19 cellular contexts compared by ENCODE assay signal in the genomic region with DNA sequence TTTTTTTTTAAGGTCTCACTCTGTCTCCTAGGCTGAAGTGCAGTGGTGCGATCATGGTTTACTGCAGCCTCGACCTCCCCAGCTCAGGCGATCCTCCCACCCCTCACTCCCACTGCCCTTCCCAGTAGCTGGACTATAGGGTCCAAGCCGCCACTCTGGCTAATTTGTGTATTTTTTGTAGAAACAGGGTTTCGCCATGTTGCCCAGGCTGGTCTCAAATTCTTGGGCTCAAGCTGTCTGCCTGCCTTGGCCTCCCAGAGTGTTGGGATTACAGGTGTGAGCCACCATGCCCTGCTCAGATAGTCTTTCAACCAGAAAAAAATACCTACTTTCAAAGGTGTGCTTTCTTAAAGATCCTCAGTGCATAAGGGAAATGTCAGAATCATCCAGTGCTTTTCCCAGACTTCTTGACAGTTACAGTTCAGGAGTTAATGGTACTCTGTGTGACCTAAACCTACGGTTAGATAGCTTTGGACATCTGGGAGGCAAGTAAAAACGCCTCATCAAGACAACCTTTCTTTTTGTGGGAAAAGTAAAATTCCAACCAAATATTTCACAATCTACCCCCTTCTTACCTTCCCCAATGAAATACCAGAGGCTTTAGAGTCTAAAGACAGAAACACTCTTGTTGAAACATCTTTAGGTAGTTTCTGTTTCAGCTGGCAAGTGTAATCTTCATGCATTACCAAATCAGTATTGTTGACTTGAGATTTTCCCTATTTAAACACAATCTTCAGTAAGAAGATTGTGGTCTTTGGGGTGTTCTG. TPM values are rescaled to one million over a fixed set of nuclear protein-coding genes. Genes with fewer than 3 reads are reported as not detected.
DNase-seq lines count a peak whose midpoint lies in the region; ATAC-seq lines count a peak whose summit lies in the region.
"Had no signal": no experiment of that assay in that cellular context is flagged by ENCODE, and none has a peak within 500 bp of the region (broad histone marks: within the 10 kb centered on the region; RNA-seq: fewer than 3 reads in every experiment).

No MANE protein-coding gene starts in this region.

- H3K9me2 ChIP-seq in GM23248 (ENCODE audit: insufficient read depth) = no peaks in the 10 kb centered on the region

- H3K4me3 Mint-ChIP-seq in activated naive CD4-positive, alpha-beta T cell treated with anti-CD3 and anti-CD28 coated beads, Interleukin-2, amount 10 ng/mL, durations not matched to agents 7 days and 5 days = no peak overlapping the region

- H3K27me3 Mint-ChIP-seq in activated naive CD4-positive, alpha-beta T cell treated with anti-CD3 and anti-CD28 coated beads, Interleukin-2, amount 10 ng/mL, durations not matched to agents 7 days and 5 days = no peaks in the 10 kb centered on the region

- H3K27me3 ChIP-seq in ACC112 (ENCODE audit: insufficient read depth, low read length) (no peaks in the 10 kb centered on the region), GM23248 (replicated peaks; ENCODE audit: insufficient read depth) (no peaks in the 10 kb centered on the region)
- H3K27me3 ChIP-seq: neutrophil had no signal

- H3K36me3 ChIP-seq in ACC112 (ENCODE audit: insufficient read depth, low read length) = no peaks in the 10 kb centered on the region
- H3K36me3 ChIP-seq in GM23248 (ENCODE audit: low read depth) = no peaks in the 10 kb centered on the region
- H3K36me3 ChIP-seq: neutrophil had no signal

- no peaks in the 10 kb centered on the region for H3K9me3 Mint-ChIP-seq in activated naive CD4-positive, alpha-beta T cell treated with anti-CD3 and anti-CD28 coated beads, Interleukin-2, amount 10 ng/mL, durations not matched to agents 7 days and 5 days

- H3K79me2 ChIP-seq in ACC112 (ENCODE audit: control insufficient read depth, insufficient read depth, low read length, unreplicated experiment) (peaks cover 90% of the 10 kb centered on the region), GM23248 (ENCODE audit: insufficient read depth) (peaks cover 93% of the 10 kb centered on the region)

- ATAC-seq in HG03378 (IDR thresholded peaks at IDR 0.05; ENCODE audit: unreplicated experiment) (no peak), HG03457 (IDR thresholded peaks at IDR 0.05; ENCODE audit: unreplicated experiment) (no peak)

- peak; percentile 43 for DNase-seq in GM23248
- DNase-seq in amniotic epithelial cell (ENCODE audit: low read depth) = peak; percentile 86
- DNase-seq in iris pigment epithelial cell (ENCODE audit: low read depth) = peak; percentile 84
- DNase-seq in activated naive CD4-positive, alpha-beta T cell treated with anti-CD3 and anti-CD28 coated beads, Interleukin-2, amount 10 ng/mL, durations not matched to agents 7 days and 5 days = no peak
- no peak for DNase-seq in stimulated activated CD4-positive, alpha-beta T cell treated with anti-CD3 and anti-CD28 coated beads, Interleukin-1b, Interleukin-23, amount 100 ng/mL, for 48 hours
- DNase-seq: activated CD4-positive, CD25-positive, alpha-beta regulatory T cell; activated T-cell treated with anti-CD3 and anti-CD28 coated beads for 4 hours; amygdala; DND-41; effector memory CD4-positive, alpha-beta T cell; hippocampal formation; NCI-H2107; stimulated activated CD8-positive, alpha-beta memory T cell treated with anti-CD3 and anti-CD28 coated beads, Interleukin-4, amount 100 ng/mL, for 48 hours; SW 1271 had no signal

- no peak overlapping the region for H2AFZ ChIP-seq in ACC112 (ENCODE audit: low read length, unreplicated experiment)
- no peak overlapping the region for H2AFZ ChIP-seq in GM23248

- in situ Hi-C loops in GM23248 (cut with MboI) = no loop called here

- H3K4me3 ChIP-seq in ACC112 (ENCODE audit: low read depth, low read length) (peak overlapping the region; percentile 55; the same call in 1 of the 2 replicates), GM23248 (peak overlapping the region; percentile 62)
- H3K4me3 ChIP-seq: lung had no signal

- H3K9ac ChIP-seq in GM23248 = peak overlapping the region; percentile 60; the same call in 1 of the 2 replicates

- H3K4me1 ChIP-seq in ACC112 (ENCODE audit: control insufficient read depth, insufficient read depth, low read length, unreplicated experiment) (peaks cover 68% of the 10 kb centered on the region), GM23248 (ENCODE audit: insufficient read depth) (peaks cover 78% of the 10 kb centered on the region)

- CTCF ChIA-PET in activated naive CD4-positive, alpha-beta T cell treated with anti-CD3 and anti-CD28 coated beads, Interleukin-2, amount 10 ng/mL, durations not matched to agents 7 days and 5 days (lab: Charles Lee) = interaction anchor here (1.0 to 1.8 kb wide), 2 partner anchors 12 to 13 kb away, joined by 3 to 8 read pairs; no protein-coding TSS in a partner anchor

- peaks cover 19% of the 10 kb centered on the region for H3K4me1 Mint-ChIP-seq in activated naive CD4-positive, alpha-beta T cell treated with anti-CD3 and anti-CD28 coated beads, Interleukin-2, amount 10 ng/mL, durations not matched to agents 7 days and 5 days

- H3F3A ChIP-seq in GM23248 (ENCODE audit: insufficient read depth) = peaks cover 57% of the 10 kb centered on the region

- no peaks in the 10 kb centered on the region for H4K20me1 ChIP-seq in GM23248 (ENCODE audit: insufficient read depth)

- 64 to 70% methylated on average over 7 of the region's 7 CpGs for WGBS in GM23248 (ENCODE audit: low coverage in 1 of 2, low lambda C conversion rate in 2 of 2, missing lambda C conversion rate in 2 of 2), 2 experiments

- H3K4me2 ChIP-seq in GM23248 (ENCODE audit: unreplicated experiment) = peak overlapping the region; percentile 87

- H3K27ac Mint-ChIP-seq in activated naive CD4-positive, alpha-beta T cell treated with anti-CD3 and anti-CD28 coated beads, Interleukin-2, amount 10 ng/mL, durations not matched to agents 7 days and 5 days = no peak overlapping the region

- no peaks in the 10 kb centered on the region for H3K9me3 ChIP-seq in GM23248 (ENCODE audit: low read depth)
- H3K9me3 ChIP-seq: neutrophil had no signal

- H3K36me3 Mint-ChIP-seq in activated naive CD4-positive, alpha-beta T cell treated with anti-CD3 and anti-CD28 coated beads, Interleukin-2, amount 10 ng/mL, durations not matched to agents 7 days and 5 days = peaks cover 10% of the 10 kb centered on the region

- peak overlapping the region; percentile 97 for H3K27ac ChIP-seq in ACC112 (ENCODE audit: low read depth, low read length)
- peak overlapping the region; percentile 88 for H3K27ac ChIP-seq in GM23248
- H3K27ac ChIP-seq: neutrophil had no signal

RNA-seq across cellular contexts. Expression of gene RSPRY1, which starts 6.8 kb away (rescaled TPM):
- 34.7 and 42.7 TPM in 2 replicates for total RNA-seq in GM23248 (2014; rRNA removed; shearing (Covaris generic))
- polyA plus RNA-seq in GM23248 (2016; fragmentation: Nextera tagmentation; extraction: Ambion mirVana) = 39.1 and 43.9 TPM in 2 replicates

RNA-seq across cellular contexts. Expression of gene PSME3IP1, which starts 7.1 kb away (rescaled TPM):
- total RNA-seq in GM23248 (2014; rRNA removed; shearing (Covaris generic)) = 39.7 and 42.2 TPM in 2 replicates
- 58.9 and 67.7 TPM in 2 replicates for polyA plus RNA-seq in GM23248 (2016; fragmentation: Nextera tagmentation; extraction: Ambion mirVana)

RNA-seq across cellular contexts. Expression of gene ARL2BP, which starts 52.2 kb away (rescaled TPM):
- 116 and 136 TPM in 2 replicates for total RNA-seq in GM23248 (2014; rRNA removed; shearing (Covaris generic))
- 111 and 114 TPM in 2 replicates for polyA plus RNA-seq in GM23248 (2016; fragmentation: Nextera tagmentation; extraction: Ambion mirVana)

Comparison
In these comparisons a context has a peak if more than half of its experiments do, and no peak if none do; other contexts are left out.
1. DNase-seq: peak in GM23248 (single experiment), amniotic epithelial cell (single experiment) and iris pigment epithelial cell (single experiment); none in activated naive CD4-positive, alpha-beta T cell treated with anti-CD3 and anti-CD28 coated beads, Interleukin-2, amount 10 ng/mL, durations not matched to agents 7 days and 5 days (single experiment) and stimulated activated CD4-positive, alpha-beta T cell treated with anti-CD3 and anti-CD28 coated beads, Interleukin-1b, Interleukin-23, amount 100 ng/mL, for 48 hours (single experiment).